ENCODE assay signal across 8 cellular contexts in the genomic region with DNA sequence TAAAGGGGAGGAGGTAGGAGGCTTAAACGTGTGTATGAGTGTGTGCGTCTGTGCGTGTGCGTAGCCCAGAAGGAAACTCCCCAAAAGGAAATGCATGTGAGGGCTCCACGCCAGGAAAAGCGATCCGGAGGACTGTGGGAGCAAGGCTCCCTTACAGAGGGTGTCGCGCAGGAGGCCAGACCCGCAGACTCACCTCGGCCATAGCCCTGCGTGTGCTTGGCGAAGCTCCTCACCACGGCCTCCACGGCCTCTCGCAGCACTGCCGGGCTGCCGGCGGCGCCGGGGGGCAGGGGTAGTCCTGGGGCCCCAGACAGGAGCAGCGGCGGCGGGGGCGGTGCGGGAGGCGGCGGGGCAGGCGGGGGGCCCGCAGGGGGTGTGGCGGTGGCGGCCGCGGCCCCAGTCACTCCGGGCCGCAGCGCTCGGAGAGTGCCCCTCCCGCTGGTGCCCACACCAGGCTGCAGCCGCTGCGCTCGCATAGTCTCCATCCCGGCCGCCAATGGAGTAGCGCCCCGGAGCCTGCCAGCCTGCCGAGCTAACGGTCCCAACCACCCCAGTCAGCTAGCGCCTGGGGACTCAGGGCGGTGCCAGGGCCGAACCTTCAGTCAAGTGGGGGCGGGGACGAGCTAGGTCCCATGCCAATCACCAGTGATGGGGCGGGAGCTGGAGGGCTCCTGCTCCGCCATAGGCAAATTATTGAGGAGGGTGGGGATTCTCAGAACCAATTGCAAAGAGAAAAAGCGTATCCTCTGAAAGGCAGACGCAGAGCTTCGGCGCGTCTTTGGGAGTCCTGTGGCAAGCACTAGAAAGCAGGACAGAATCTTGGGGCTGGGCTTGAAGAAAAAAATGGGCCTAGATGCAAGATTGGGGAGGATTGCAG. TPM values are rescaled to one million over a fixed set of nuclear protein-coding genes. Genes with fewer than 3 reads are reported as not detected.
DNase-seq lines count a peak whose midpoint lies in the region; ATAC-seq and TF ChIP-seq lines count a peak whose summit lies in the region.

A gene (minus strand): TSS at position 575 of the 877 bp plus-strand sequence. CDS start 90 bp downstream, at position 485.

- H3K27me3 ChIP-seq in Panc1 (ENCODE audit: control insufficient read depth, insufficient read depth, low read length) (no peaks in the 10 kb centered on the region), muscle layer of colon (ENCODE audit: control insufficient read depth in 1 of 2, insufficient read depth in 2 of 2, low read length in 2 of 2) (no peaks in the 10 kb centered on the region)

- no peak for TF ChIP-seq CTCF in Panc1 (IDR thresholded peaks at IDR 0.05)

- no peaks in the 10 kb centered on the region for H3K36me3 Mint-ChIP-seq in activated T-cell treated with anti-CD3 and anti-CD28 coated beads, Interleukin-2, amount 50 U/mL, for 4 hours (ENCODE audit: insufficient read depth)

- POLR2A ChIA-PET in Panc1 (lab: Charles Lee): interaction anchor here (0.5 to 1.4 kb wide), 3 partner anchors 13 to 54 kb away, joined by 3 to 9 read pairs (median 6); a partner anchor contains a TSS

- in situ Hi-C loops in Panc1 (cut with HindIII; ENCODE audit: low pct_unique_long_range_greater_than_20kb, low sequenced_read_pairs): no loop called here

- ATAC-seq in GM21723 (IDR thresholded peaks at IDR 0.05; ENCODE audit: unreplicated experiment) (peak; percentile 83), Panc1 (peak; percentile 87), esophagus mucosa (peak; percentile 97)
- ATAC-seq in activated T-cell treated with anti-CD3 and anti-CD28 coated beads, Interleukin-2, amount 50 U/mL, for 4 hours: peak; percentile 89

- CTCF ChIA-PET in Panc1 (lab: Charles Lee): interaction anchor here (0.5 to 1.6 kb wide), 3 partner anchors 9 to 66 kb away, joined by 3 to 4 read pairs (median 3); no protein-coding TSS in a partner anchor

- no peaks in the 10 kb centered on the region for H3K9me3 Mint-ChIP-seq in activated T-cell treated with anti-CD3 and anti-CD28 coated beads, Interleukin-2, amount 50 U/mL, for 4 hours

- peak within 1 kb of the TSS; percentile 70 to 87 for H3K4me3 ChIP-seq in Panc1 (ENCODE audit: low read depth in 2 of 2, low read length in 2 of 2)
- peak within 1 kb of the TSS; percentile 67 to 79 for H3K4me3 ChIP-seq in muscle layer of colon (ENCODE audit: low read depth in 1 of 2, low read length in 2 of 2)

- intact Hi-C loops in Panc1 (cut with micrococcal nuclease; ENCODE audit: unreplicated experiment): no loop called here

- H3K36me3 ChIP-seq in Panc1 (ENCODE audit: control insufficient read depth, insufficient read depth, low read length): no peaks in the 10 kb centered on the region
- H3K36me3 ChIP-seq in muscle layer of colon (ENCODE audit: insufficient read depth, low read length): no peaks in the 10 kb centered on the region

- DNase-seq in DMS53 (lab: John Stamatoyannopoulos, UW) (peak; percentile 99), KG1 (lab: John Stamatoyannopoulos, UW) (peak; percentile 92), Panc1 (ENCODE audit: low read depth, low spot score) (no peak)
- peak; percentile 90 for DNase-seq in activated T-cell treated with anti-CD3 and anti-CD28 coated beads, Interleukin-2, amount 50 U/mL, for 4 hours
- peak; percentile 87 for DNase-seq in stimulated activated CD8-positive, alpha-beta memory T cell treated with anti-CD3 and anti-CD28 coated beads, Interleukin-7, amount 100 ng/mL, for 24 hours (ENCODE audit: low read depth)

- peak within 1 kb of the TSS; percentile 91 for H3K9ac ChIP-seq in muscle layer of colon (ENCODE audit: low read length)

- no peaks in the 10 kb centered on the region for H3K27me3 Mint-ChIP-seq in activated T-cell treated with anti-CD3 and anti-CD28 coated beads, Interleukin-2, amount 50 U/mL, for 4 hours (ENCODE audit: low read depth)

- peak within 1 kb of the TSS; percentile 93 for H3K4me3 Mint-ChIP-seq in activated T-cell treated with anti-CD3 and anti-CD28 coated beads, Interleukin-2, amount 50 U/mL, for 4 hours

- H3K4me1 Mint-ChIP-seq in activated T-cell treated with anti-CD3 and anti-CD28 coated beads, Interleukin-2, amount 50 U/mL, for 4 hours (ENCODE audit: low read depth): peaks cover 71% of the 10 kb centered on the region

- BruUV-seq in Panc1 (replicated peaks; lab: Mats Ljungman, UMichigan): no TSS peak

- H3K4me1 ChIP-seq in Panc1 (ENCODE audit: control insufficient read depth, insufficient read depth, low read length) (peaks cover 38% of the 10 kb centered on the region), muscle layer of colon (ENCODE audit: insufficient read depth, low read length) (peaks cover 58% of the 10 kb centered on the region)

- no peaks in the 10 kb centered on the region for H3K9me3 ChIP-seq in Panc1 (ENCODE audit: control insufficient read depth, insufficient read depth, low read depth, low read length)
- H3K9me3 ChIP-seq in muscle layer of colon (ENCODE audit: low read length): no peaks in the 10 kb centered on the region

- H3K27ac ChIP-seq in Panc1 (ENCODE audit: low read length): peak within 1 kb of the TSS; percentile 98
- H3K27ac ChIP-seq in muscle layer of colon (ENCODE audit: low read depth, low read length): peak within 1 kb of the TSS; percentile 90

RNA-seq across cellular contexts. Expression of the gene that starts here (rescaled TPM):
- total RNA-seq in Panc1 (2021; ENCODE audit: unreplicated experiment) (23.3 TPM), esophagus mucosa (4.3 TPM)
- polyA plus RNA-seq in Panc1 (2012; ENCODE audit: insufficient read length): 8.6 TPM
- total RNA-seq in activated T-cell treated with anti-CD3 and anti-CD28 coated beads, Interleukin-2, amount 50 U/mL, for 4 hours: 10 to 100 TPM; 40.7 to 43.3 (median 41.9) TPM
